Comparison of ENCODE assay signal across 5 cellular contexts in genomic region chr10:133008196-133008595, GRCh38.
"Had no signal": no experiment of that assay in that cellular context is flagged by ENCODE, and none has a peak within 500 bp of the region (broad histone marks: within the 10 kb centered on the region; RNA-seq: fewer than 3 reads in every experiment).

No MANE protein-coding gene starts in this region.

- H2AFZ ChIP-seq: GM23338 had no signal

- ATAC-seq: GM23338 had no signal

- H3K4me2 ChIP-seq: GM23338 had no signal

- H3K27ac ChIP-seq: HL-60 had no signal

- H3K4me3 ChIP-seq: GM23338 had no signal

- DNase-seq: H9, HCEC 1CT, KBM-7 had no signal
